1 cellular context compared by ENCODE assay signal in the genomic region with DNA sequence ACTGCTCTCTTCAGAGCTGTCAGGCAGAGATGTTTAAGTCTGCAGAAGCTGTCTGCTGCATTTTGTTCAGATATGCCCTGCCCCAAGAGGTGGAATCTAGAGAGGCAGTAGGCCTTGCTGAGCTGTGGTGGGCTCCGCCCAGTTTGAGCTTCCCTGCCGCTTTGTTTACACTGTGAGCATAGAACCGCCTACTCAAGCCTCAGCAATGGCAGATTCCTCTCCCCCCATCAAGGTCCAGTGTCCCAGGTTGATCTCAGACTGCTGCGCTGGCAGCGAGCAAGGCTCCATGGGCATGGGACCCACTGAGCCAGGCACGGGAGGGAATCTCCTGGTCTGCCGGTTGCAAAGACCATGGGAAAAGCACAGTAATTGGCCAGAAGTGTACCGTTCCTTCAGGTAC. TPM values are rescaled to one million over a fixed set of nuclear protein-coding genes. Genes with fewer than 3 reads are reported as not detected.
"Had no signal": no experiment of that assay in that cellular context is flagged by ENCODE, and none has a peak within 500 bp of the region (broad histone marks: within the 10 kb centered on the region; RNA-seq: fewer than 3 reads in every experiment).

No MANE protein-coding gene starts in this region.

RNA-seq across cellular contexts. Expression of gene ARHGAP29, which starts 55.6 kb away (rescaled TPM):
- polyA plus RNA-seq: immature natural killer cell had no signal
